8 cellular contexts compared by ENCODE assay signal in genomic region chr9:127569819-127570401, GRCh38. TPM values are rescaled to one million over a fixed set of nuclear protein-coding genes. Genes with fewer than 3 reads are reported as not detected.
DNase-seq lines count a peak whose midpoint lies in the region; TF ChIP-seq lines count a peak whose summit lies in the region.

No MANE protein-coding gene starts in this region.

- DNase-seq in NOMO-1 treated with DMSO at 0.1 percent for 48 hours (lab: John Stamatoyannopoulos, UW; ENCODE audit: unreplicated experiment) = peak; percentile 54
- DNase-seq in NOMO-1 treated with dmso at 0.1 percent for 144 hours (lab: John Stamatoyannopoulos, UW; ENCODE audit: unreplicated experiment) = no peak
- DNase-seq in NCI-H2196 (lab: John Stamatoyannopoulos, UW; ENCODE audit: unreplicated experiment) = peak; percentile 81
- peak in 1 of 2 donors; percentile 74 for DNase-seq in ascending aorta (ENCODE audit: low spot score in 2 of 2)
- peak; percentile 82 to 85 for DNase-seq in thyroid gland
- no peak for DNase-seq in nucleus accumbens (lab: John Stamatoyannopoulos, UW)
- no peak for DNase-seq in putamen (ENCODE audit: low spot score)

- intact Hi-C loops in ascending aorta (cut with DNase I) = loop anchor here (1.0 to 10.0 kb wide), 3 partner anchors 9 to 345 kb away; no protein-coding TSS in a partner anchor
- intact Hi-C loops in thyroid gland (cut with DNase I) = no loop called here

- H3K27me3 ChIP-seq in ascending aorta (no peaks in the 10 kb centered on the region), layer of hippocampus (ENCODE audit: control insufficient read depth, insufficient read depth, low read length) (no peaks in the 10 kb centered on the region), thyroid gland (no peaks in the 10 kb centered on the region)

- H3K27ac ChIP-seq in ascending aorta = peak overlapping the region; percentile 94 to 96
- peak overlapping the region; percentile 88 for H3K27ac ChIP-seq in layer of hippocampus (ENCODE audit: low read depth, low read length)
- peak overlapping the region; percentile 97 to 99 (median 99) for H3K27ac ChIP-seq in thyroid gland

- TF ChIP-seq CTCF in ascending aorta (IDR thresholded peaks at IDR 0.05) = no peak
- no peak for TF ChIP-seq CTCF in thyroid gland (IDR thresholded peaks at IDR 0.05)

- TF ChIP-seq POLR2A in thyroid gland (IDR thresholded peaks at IDR 0.05) = peak in 1 of 2 donors; percentile 80

- peak overlapping the region; percentile 97 to 99 for H3K4me3 ChIP-seq in ascending aorta
- peak overlapping the region in 1 of 3 donors; percentile 51 for H3K4me3 ChIP-seq in thyroid gland (replicated peaks in 1 of 3)

- H3K36me3 ChIP-seq in ascending aorta (no peaks in the 10 kb centered on the region), thyroid gland (no peaks in the 10 kb centered on the region)

- 8 to 16% methylated on average over 5 of the region's 5 CpGs for WGBS in thyroid gland, 2 donors

- H3K9me3 ChIP-seq in ascending aorta = no peaks in the 10 kb centered on the region
- H3K9me3 ChIP-seq in thyroid gland = no peaks in the 10 kb centered on the region

- peaks cover 30 to 54% of the 10 kb centered on the region in 2 donors for H3K4me1 ChIP-seq in ascending aorta
- peaks cover 67 to 73% of the 10 kb centered on the region in 2 donors for H3K4me1 ChIP-seq in thyroid gland

RNA-seq across cellular contexts. Expression of gene STXBP1, which starts 42.2 kb away (rescaled TPM):
- total RNA-seq in ascending aorta (29.3 TPM), thyroid gland (100 to 1,000 TPM in 2 of 4 donors, 10 to 100 TPM in 2; 23.8 to 139 (median 106) TPM)

Comparison
In these comparisons a context has a peak if more than half of its experiments do, and no peak if none do; other contexts are left out.
1. DNase-seq: peak in NOMO-1 treated with DMSO at 0.1 percent for 48 hours (single experiment), NCI-H2196 (single experiment) and thyroid gland (2 of 2); none in NOMO-1 treated with dmso at 0.1 percent for 144 hours (single experiment), nucleus accumbens (0 of 56) and putamen (single experiment).
2. Peak in every context shown above with its lines, with median percentiles within 50 percentile points of each other: H3K27ac ChIP-seq.